ENCODE assay signal across 1 cellular context in genomic region chr18:46331316-46331715, GRCh38.
TF ChIP-seq lines count a peak whose summit lies in the region.

No MANE protein-coding gene starts in this region.

TF ChIP-seq in HepG2, 621 proteins besides CTCF, POLR2A, EP300 and RAD21 (continued from another document):
- TF ChIP-seq HBP1 (CRISPR knock-in tag; IDR thresholded peaks at IDR 0.05; ENCODE audit: low read depth), result no peak
- peak; percentile 45; the same call in 1 of the 2 replicates for TF ChIP-seq ZMYM3 (CRISPR knock-in tag; IDR thresholded peaks at IDR 0.05)
- no peak for TF ChIP-seq IKZF4 (CRISPR knock-in tag; IDR thresholded peaks at IDR 0.05; ENCODE audit: borderline replicate concordance, low read depth, not compliant biosample characterization)
- TF ChIP-seq ZNF703 (CRISPR knock-in tag; IDR thresholded peaks at IDR 0.05; ENCODE audit: borderline replicate concordance), result no peak
- no peak for TF ChIP-seq SMARCC2 (IDR thresholded peaks at IDR 0.05)
- TF ChIP-seq, protein P1, sequence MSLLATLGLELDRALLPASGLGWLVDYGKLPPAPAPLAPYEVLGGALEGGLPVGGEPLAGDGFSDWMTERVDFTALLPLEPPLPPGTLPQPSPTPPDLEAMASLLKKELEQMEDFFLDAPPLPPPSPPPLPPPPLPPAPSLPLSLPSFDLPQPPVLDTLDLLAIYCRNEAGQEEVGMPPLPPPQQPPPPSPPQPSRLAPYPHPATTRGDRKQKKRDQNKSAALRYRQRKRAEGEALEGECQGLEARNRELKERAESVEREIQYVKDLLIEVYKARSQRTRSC (CRISPR knock-in tag; IDR thresholded peaks at IDR 0.05; ENCODE audit: low read depth), result no peak
- TF ChIP-seq CC2D1A (CRISPR knock-in tag; IDR thresholded peaks at IDR 0.05), result no peak
- TF ChIP-seq NR2F6 (IDR thresholded peaks at IDR 0.05), result 0 out of 2 replicates have a peak, but pooled peaks have one; percentile 9
- no peak for TF ChIP-seq NR2F6 (CRISPR knock-in tag; IDR thresholded peaks at IDR 0.05)
- TF ChIP-seq HNF4A (CRISPR knock-in tag; IDR thresholded peaks at IDR 0.05), result 0 out of 2 replicates have a peak, but pooled peaks have one; percentile 10
- no peak for TF ChIP-seq PRPF4 (IDR thresholded peaks at IDR 0.05; ENCODE audit: low read depth, low read length, poor library complexity, severe bottlenecking)
- TF ChIP-seq GATAD1 (CRISPR knock-in tag; IDR thresholded peaks at IDR 0.05), result no peak
- no peak for TF ChIP-seq STAG1 (CRISPR knock-in tag; IDR thresholded peaks at IDR 0.05)
- no peak for TF ChIP-seq MAFK (conservative IDR thresholded peaks at IDR 0.05 in 1 of 2, IDR thresholded peaks at IDR 0.05 in 1 of 2; ENCODE audit: low read length in 2 of 2)
- TF ChIP-seq GPBP1L1 (CRISPR knock-in tag; IDR thresholded peaks at IDR 0.05), result no peak
- no peak for TF ChIP-seq MAF1 (CRISPR knock-in tag; IDR thresholded peaks at IDR 0.05; ENCODE audit: borderline replicate concordance)
- TF ChIP-seq HOXA7 (CRISPR knock-in tag; IDR thresholded peaks at IDR 0.05), result no peak
- no peak for TF ChIP-seq ZNF432 (CRISPR knock-in tag; IDR thresholded peaks at IDR 0.05; ENCODE audit: borderline replicate concordance)
- TF ChIP-seq ZNF326 (CRISPR knock-in tag; IDR thresholded peaks at IDR 0.05; ENCODE audit: borderline replicate concordance), result no peak
- TF ChIP-seq SAP130 (CRISPR knock-in tag; IDR thresholded peaks at IDR 0.05; ENCODE audit: low read depth), result no peak
- no peak for TF ChIP-seq ZNF737 (CRISPR knock-in tag; IDR thresholded peaks at IDR 0.05; ENCODE audit: borderline replicate concordance)
- no peak for TF ChIP-seq ZNF713 (CRISPR knock-in tag; IDR thresholded peaks at IDR 0.05)
- no peak for TF ChIP-seq ATRX (CRISPR knock-in tag; IDR thresholded peaks at IDR 0.05; ENCODE audit: borderline replicate concordance)
- TF ChIP-seq MIER3 (CRISPR knock-in tag; IDR thresholded peaks at IDR 0.05; ENCODE audit: borderline replicate concordance), result no peak
- TF ChIP-seq NR2F1 (CRISPR knock-in tag; IDR thresholded peaks at IDR 0.05), result 0 out of 4 replicates have a peak, but pooled peaks of 1 of the 2 experiments have one; percentile 27
- no peak for TF ChIP-seq ELF3 (CRISPR knock-in tag; IDR thresholded peaks at IDR 0.05)
- no peak for TF ChIP-seq MBD4 (IDR thresholded peaks at IDR 0.05; ENCODE audit: borderline replicate concordance, low read length)
- no peak for TF ChIP-seq ZNF124 (CRISPR knock-in tag; IDR thresholded peaks at IDR 0.05)
- TF ChIP-seq ARID2 (CRISPR knock-in tag; IDR thresholded peaks at IDR 0.05; ENCODE audit: borderline replicate concordance), result no peak
- TF ChIP-seq BCLAF1 (IDR thresholded peaks at IDR 0.05), result no peak
- TF ChIP-seq ATAD3A (CRISPR knock-in tag; IDR thresholded peaks at IDR 0.05), result no peak
- TF ChIP-seq SRSF1 (optimal IDR thresholded peaks at IDR 0.05; ENCODE audit: low read depth, low read length), result no peak
- TF ChIP-seq ZNF451 (CRISPR knock-in tag; IDR thresholded peaks at IDR 0.05), result no peak
- TF ChIP-seq, protein P2, sequence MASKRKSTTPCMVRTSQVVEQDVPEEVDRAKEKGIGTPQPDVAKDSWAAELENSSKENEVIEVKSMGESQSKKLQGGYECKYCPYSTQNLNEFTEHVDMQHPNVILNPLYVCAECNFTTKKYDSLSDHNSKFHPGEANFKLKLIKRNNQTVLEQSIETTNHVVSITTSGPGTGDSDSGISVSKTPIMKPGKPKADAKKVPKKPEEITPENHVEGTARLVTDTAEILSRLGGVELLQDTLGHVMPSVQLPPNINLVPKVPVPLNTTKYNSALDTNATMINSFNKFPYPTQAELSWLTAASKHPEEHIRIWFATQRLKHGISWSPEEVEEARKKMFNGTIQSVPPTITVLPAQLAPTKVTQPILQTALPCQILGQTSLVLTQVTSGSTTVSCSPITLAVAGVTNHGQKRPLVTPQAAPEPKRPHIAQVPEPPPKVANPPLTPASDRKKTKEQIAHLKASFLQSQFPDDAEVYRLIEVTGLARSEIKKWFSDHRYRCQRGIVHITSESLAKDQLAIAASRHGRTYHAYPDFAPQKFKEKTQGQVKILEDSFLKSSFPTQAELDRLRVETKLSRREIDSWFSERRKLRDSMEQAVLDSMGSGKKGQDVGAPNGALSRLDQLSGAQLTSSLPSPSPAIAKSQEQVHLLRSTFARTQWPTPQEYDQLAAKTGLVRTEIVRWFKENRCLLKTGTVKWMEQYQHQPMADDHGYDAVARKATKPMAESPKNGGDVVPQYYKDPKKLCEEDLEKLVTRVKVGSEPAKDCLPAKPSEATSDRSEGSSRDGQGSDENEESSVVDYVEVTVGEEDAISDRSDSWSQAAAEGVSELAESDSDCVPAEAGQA (IDR thresholded peaks at IDR 0.05; ENCODE audit: low read depth), result no peak
- TF ChIP-seq, protein P2 (CRISPR knock-in tag; IDR thresholded peaks at IDR 0.05; ENCODE audit: borderline replicate concordance), result no peak
- TF ChIP-seq NFE2 (CRISPR knock-in tag; IDR thresholded peaks at IDR 0.05), result no peak
- TF ChIP-seq CEBPB (IDR thresholded peaks at IDR 0.05; ENCODE audit: borderline replicate concordance, low read depth, low read length), result peak; percentile 47; the same call in 1 of the 2 replicates
- TF ChIP-seq NCOA2 (CRISPR knock-in tag; IDR thresholded peaks at IDR 0.05), result no peak
- TF ChIP-seq RXRA (CRISPR knock-in tag; IDR thresholded peaks at IDR 0.05), result no peak
- no peak for TF ChIP-seq MTA3 (CRISPR knock-in tag; IDR thresholded peaks at IDR 0.05)
- no peak for TF ChIP-seq ZNF274 (CRISPR knock-in tag; IDR thresholded peaks at IDR 0.05)
- peak; percentile 32; the same call in 1 of the 2 replicates for TF ChIP-seq ZMYM2 (CRISPR knock-in tag; IDR thresholded peaks at IDR 0.05)
- TF ChIP-seq NFATC3 (CRISPR knock-in tag; IDR thresholded peaks at IDR 0.05), result no peak
- TF ChIP-seq YEATS4 (CRISPR knock-in tag; IDR thresholded peaks at IDR 0.05; ENCODE audit: borderline replicate concordance), result no peak
- TF ChIP-seq ZNF569 (CRISPR knock-in tag; IDR thresholded peaks at IDR 0.05; ENCODE audit: borderline replicate concordance), result no peak
- no peak for TF ChIP-seq MYC (CRISPR knock-in tag; IDR thresholded peaks at IDR 0.05; ENCODE audit: borderline replicate concordance)
- TF ChIP-seq JARID2 (CRISPR knock-in tag; IDR thresholded peaks at IDR 0.05; ENCODE audit: insufficient replicate concordance), result no peak
- TF ChIP-seq TCF7L2 (IDR thresholded peaks at IDR 0.05; ENCODE audit: low read depth, low read length), result no peak
- TF ChIP-seq ZNF75D (CRISPR knock-in tag; IDR thresholded peaks at IDR 0.05; ENCODE audit: borderline replicate concordance), result no peak
- TF ChIP-seq, protein P3, sequence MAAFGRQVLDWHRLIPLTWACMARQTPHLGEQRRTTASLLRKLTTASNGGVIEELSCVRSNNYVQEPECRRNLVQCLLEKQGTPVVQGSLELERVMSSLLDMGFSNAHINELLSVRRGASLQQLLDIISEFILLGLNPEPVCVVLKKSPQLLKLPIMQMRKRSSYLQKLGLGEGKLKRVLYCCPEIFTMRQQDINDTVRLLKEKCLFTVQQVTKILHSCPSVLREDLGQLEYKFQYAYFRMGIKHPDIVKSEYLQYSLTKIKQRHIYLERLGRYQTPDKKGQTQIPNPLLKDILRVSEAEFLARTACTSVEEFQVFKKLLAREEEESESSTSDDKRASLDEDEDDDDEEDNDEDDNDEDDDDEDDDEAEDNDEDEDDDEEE (CRISPR knock-in tag; IDR thresholded peaks at IDR 0.05), result no peak
- no peak for TF ChIP-seq RBM39 (IDR thresholded peaks at IDR 0.05; ENCODE audit: low read depth, low read length, poor library complexity, severe bottlenecking)
- TF ChIP-seq AGO2 (optimal IDR thresholded peaks at IDR 0.05; ENCODE audit: low read depth, low read length), result no peak
- TF ChIP-seq ATF7 (IDR thresholded peaks at IDR 0.05), result no peak
- no peak for TF ChIP-seq ATF7 (CRISPR knock-in tag; IDR thresholded peaks at IDR 0.05)
- TF ChIP-seq SMYD3 (CRISPR knock-in tag; IDR thresholded peaks at IDR 0.05), result no peak
- TF ChIP-seq NCOA5 (CRISPR knock-in tag; IDR thresholded peaks at IDR 0.05), result no peak
- TF ChIP-seq ZNF629 (CRISPR knock-in tag; conservative IDR thresholded peaks at IDR 0.05), result peak; percentile 90
- TF ChIP-seq ZSCAN30 (CRISPR knock-in tag; IDR thresholded peaks at IDR 0.05), result no peak
- no peak for TF ChIP-seq ZNF253 (CRISPR knock-in tag; IDR thresholded peaks at IDR 0.05; ENCODE audit: borderline replicate concordance)
